In the genomic region with DNA sequence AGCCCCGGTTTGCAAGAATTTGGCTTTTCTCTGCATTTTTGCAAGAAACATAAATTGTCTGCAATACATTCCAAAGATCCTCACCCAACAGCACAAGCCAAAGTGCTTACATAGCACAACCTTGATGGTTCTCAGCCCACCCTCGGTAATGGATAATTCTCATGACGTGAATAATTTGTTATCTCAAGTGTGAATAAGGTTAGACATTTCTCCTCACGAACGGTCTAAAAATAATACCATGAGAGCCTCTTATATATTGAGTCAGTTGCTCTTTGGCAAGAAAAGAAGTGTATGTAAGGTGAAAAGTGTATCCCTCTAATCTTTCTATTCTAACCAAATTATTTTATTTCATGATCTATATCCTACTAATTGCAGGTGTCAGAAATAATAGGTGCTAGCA, we compare ENCODE assay signal across 4 cellular contexts. TPM values are rescaled to one million over a fixed set of nuclear protein-coding genes. Genes with fewer than 3 reads are reported as not detected.
"Had no signal": no experiment of that assay in that cellular context is flagged by ENCODE, and none has a peak within 500 bp of the region (broad histone marks: within the 10 kb centered on the region; RNA-seq: fewer than 3 reads in every experiment).

No MANE protein-coding gene starts in this region.

- DNase-seq: GDM1, GF-D8 had no signal

- ATAC-seq: GM12878 had no signal

- H3K4me3 ChIP-seq: GM12878 had no signal

RNA-seq across cellular contexts. Expression of gene KRTAP19-8, which starts 33.3 kb away (rescaled TPM):
- total RNA-seq: G401, GM12878 had no signal
